ENCODE assay signal across 9 cellular contexts in genomic region chr14:72736348-72736747, GRCh38.
DNase-seq lines count a peak whose midpoint lies in the region; ATAC-seq and TF ChIP-seq lines count a peak whose summit lies in the region.
"Had no signal": no experiment of that assay in that cellular context is flagged by ENCODE, and none has a peak within 500 bp of the region (broad histone marks: within the 10 kb centered on the region; RNA-seq: fewer than 3 reads in every experiment).

No MANE protein-coding gene starts in this region.

- intact Hi-C loops in esophagus muscularis mucosa (cut with DNase I): no loop called here

- DNase-seq in AG09319 (ENCODE audit: extremely low read depth, low read depth) (peak; percentile 18), H7 (peak; percentile 49), iPS-NIHi11 (ENCODE audit: low spot score) (peak; percentile 33), esophagus muscularis mucosa (ENCODE audit: extremely low spot score) (no peak)
- no peak for DNase-seq in stimulated activated naive CD8-positive, alpha-beta T cell treated with anti-CD3 and anti-CD28 coated beads, Interleukin-15, Interleukin-2, amounts not matched to agents 100 U/mL and 50 U/mL, for 24 hours
- DNase-seq: COR-L47 had no signal

- no peak for TF ChIP-seq POLR2A in esophagus muscularis mucosa (IDR thresholded peaks at IDR 0.05; ENCODE audit: low read depth)

- H3K9me3 ChIP-seq in esophagus muscularis mucosa: no peaks in the 10 kb centered on the region

- H3K4me3 ChIP-seq in H7 (ENCODE audit: insufficient read depth, low read depth, low read length): no peak overlapping the region
- no peak overlapping the region for H3K4me3 ChIP-seq in esophagus muscularis mucosa

- H3K27me3 ChIP-seq in H7 (ENCODE audit: control insufficient read depth, insufficient read depth, low read length): no peaks in the 10 kb centered on the region
- H3K27me3 ChIP-seq in esophagus muscularis mucosa: no peaks in the 10 kb centered on the region

- no peaks in the 10 kb centered on the region for H3K4me1 ChIP-seq in esophagus muscularis mucosa

- ATAC-seq in SK-N-SH treated with all-trans-retinoic acid at 6 μM for 48 hours: peak; percentile 75
- ATAC-seq in GM19023 (IDR thresholded peaks at IDR 0.05; ENCODE audit: unreplicated experiment): no peak
- no peak for ATAC-seq in HG02973 (IDR thresholded peaks at IDR 0.05; ENCODE audit: unreplicated experiment)
- no peak for ATAC-seq in stimulated activated naive CD8-positive, alpha-beta T cell treated with anti-CD3 and anti-CD28 coated beads, Interleukin-15, Interleukin-2, amounts not matched to agents 100 U/mL and 50 U/mL, for 24 hours

- no peaks in the 10 kb centered on the region for H3K36me3 ChIP-seq in H7 (replicated peaks; ENCODE audit: control insufficient read depth, insufficient read depth, low read length)
- peaks cover 0 to 5% (median under 1%) of the 10 kb centered on the region in 4 donors for H3K36me3 ChIP-seq in esophagus muscularis mucosa

- WGBS in esophagus muscularis mucosa: 58% methylated on average over 3 of the region's 3 CpGs

- TF ChIP-seq EP300 in esophagus muscularis mucosa (IDR thresholded peaks at IDR 0.05): no peak

- H3K27ac ChIP-seq in esophagus muscularis mucosa (replicated peaks in 1 of 4): no peak overlapping the region

- peak; percentile 18 for TF ChIP-seq CTCF in AG09319 (IDR thresholded peaks at IDR 0.05; ENCODE audit: low read depth, low read length)
- TF ChIP-seq CTCF in esophagus muscularis mucosa (IDR thresholded peaks at IDR 0.05): no peak

TF ChIP-seq in SK-N-SH treated with all-trans-retinoic acid at 6 μM for 48 hours, 23 proteins besides CTCF, POLR2A, EP300 and RAD21:
- TF ChIP-seq ZFP3 (CRISPR knock-in tag; IDR thresholded peaks at IDR 0.05) (no peak), TCF4 (CRISPR knock-in tag; IDR thresholded peaks at IDR 0.05; ENCODE audit: borderline replicate concordance) (no peak), CSRNP3 (CRISPR knock-in tag; IDR thresholded peaks at IDR 0.05) (no peak), CREB5 (CRISPR knock-in tag; IDR thresholded peaks at IDR 0.05; ENCODE audit: low read depth) (no peak), POU6F1 (CRISPR knock-in tag; IDR thresholded peaks at IDR 0.05; ENCODE audit: borderline replicate concordance, low read depth) (no peak), RARB (CRISPR knock-in tag; IDR thresholded peaks at IDR 0.05) (no peak), ISL1 (CRISPR knock-in tag; IDR thresholded peaks at IDR 0.05) (no peak), ZFP30 (CRISPR knock-in tag; IDR thresholded peaks at IDR 0.05) (no peak), PPARA (CRISPR knock-in tag; IDR thresholded peaks at IDR 0.05; ENCODE audit: borderline replicate concordance) (no peak), TSHZ2 (CRISPR knock-in tag; IDR thresholded peaks at IDR 0.05) (no peak), ZNF70 (CRISPR knock-in tag; IDR thresholded peaks at IDR 0.05) (no peak), BACH2 (CRISPR knock-in tag; IDR thresholded peaks at IDR 0.05; ENCODE audit: borderline replicate concordance) (no peak), SNAI2 (CRISPR knock-in tag; IDR thresholded peaks at IDR 0.05) (no peak)

Comparison
In these comparisons a context has a peak if more than half of its experiments do, and no peak if none do; other contexts are left out.
1. DNase-seq: peak in AG09319 (single experiment), H7 (single experiment) and iPS-NIHi11 (single experiment); none in esophagus muscularis mucosa (single experiment) and stimulated activated naive CD8-positive, alpha-beta T cell treated with anti-CD3 and anti-CD28 coated beads, Interleukin-15, Interleukin-2, amounts not matched to agents 100 U/mL and 50 U/mL, for 24 hours (single experiment).